8 cellular contexts compared by ENCODE assay signal in genomic region chr20:49811825-49812462, GRCh38. TPM values are rescaled to one million over a fixed set of nuclear protein-coding genes. Genes with fewer than 3 reads are reported as not detected.
DNase-seq lines count a peak whose midpoint lies in the region; ATAC-seq and TF ChIP-seq lines count a peak whose summit lies in the region.

No MANE protein-coding gene starts in this region.

- H3K27ac Mint-ChIP-seq in dendritic cell treated with granulocyte-macrophage colony-stimulating factor and Interleukin-4, amounts not matched to agents 40 ng/mL and 50 ng/mL, for 4 days, result peak overlapping the region; percentile 99
- H3K27ac Mint-ChIP-seq in mesothelial cell of epicardium, result peak overlapping the region; percentile 98

- H3K27me3 Mint-ChIP-seq in dendritic cell treated with granulocyte-macrophage colony-stimulating factor and Interleukin-4, amounts not matched to agents 40 ng/mL and 50 ng/mL, for 4 days, result peaks cover 2% of the 10 kb centered on the region
- H3K27me3 Mint-ChIP-seq in mesothelial cell of epicardium (ENCODE audit: low read depth), result no peaks in the 10 kb centered on the region

- H3K4me1 Mint-ChIP-seq in dendritic cell treated with granulocyte-macrophage colony-stimulating factor and Interleukin-4, amounts not matched to agents 40 ng/mL and 50 ng/mL, for 4 days (ENCODE audit: low read depth), result peaks cover 40% of the 10 kb centered on the region
- H3K4me1 Mint-ChIP-seq in mesothelial cell of epicardium, result peaks cover 22% of the 10 kb centered on the region

- intact Hi-C loops in dendritic cell treated with granulocyte-macrophage colony-stimulating factor and Interleukin-4, amounts not matched to agents 40 ng/mL and 50 ng/mL, for 4 days (cut with micrococcal nuclease), result loop anchor here (2.0 to 10.0 kb wide), 3 partner anchors 17 to 137 kb away; partner anchors contain the start of gene B4GALT5

- no peak for TF ChIP-seq CTCF in mesothelial cell of epicardium (IDR thresholded peaks at IDR 0.05; ENCODE audit: unreplicated experiment)

- no peak for ATAC-seq in GM21367 (IDR thresholded peaks at IDR 0.05; ENCODE audit: unreplicated experiment)

- H3K4me3 Mint-ChIP-seq in dendritic cell treated with granulocyte-macrophage colony-stimulating factor and Interleukin-4, amounts not matched to agents 40 ng/mL and 50 ng/mL, for 4 days, result peak overlapping the region; percentile 95
- peak overlapping the region; percentile 92 for H3K4me3 Mint-ChIP-seq in mesothelial cell of epicardium

- H3K9me3 Mint-ChIP-seq in dendritic cell treated with granulocyte-macrophage colony-stimulating factor and Interleukin-4, amounts not matched to agents 40 ng/mL and 50 ng/mL, for 4 days, result no peaks in the 10 kb centered on the region
- no peaks in the 10 kb centered on the region for H3K9me3 Mint-ChIP-seq in mesothelial cell of epicardium

- DNase-seq in DMS 273 (lab: John Stamatoyannopoulos, UW; ENCODE audit: unreplicated experiment) (peak; percentile 33), DMS 273 treated with DMSO at 0.1 percent for 48 hours (lab: John Stamatoyannopoulos, UW) (no peak), NCI-H69 (lab: John Stamatoyannopoulos, UW) (peak; percentile 14), mesothelial cell of epicardium (ENCODE audit: low spot score in 2 of 2, unreplicated experiment in 2 of 2) (no peak), SHP77 treated with DMSO at 0.1 percent for 48 hours (lab: John Stamatoyannopoulos, UW) (no peak), H4 (ENCODE audit: low spot score) (no peak)

- H3K36me3 Mint-ChIP-seq in dendritic cell treated with granulocyte-macrophage colony-stimulating factor and Interleukin-4, amounts not matched to agents 40 ng/mL and 50 ng/mL, for 4 days (ENCODE audit: low read depth), result peaks cover 38% of the 10 kb centered on the region
- peaks cover 11% of the 10 kb centered on the region for H3K36me3 Mint-ChIP-seq in mesothelial cell of epicardium

RNA-seq across cellular contexts. Expression of gene SLC9A8, which starts 0.7 kb away (rescaled TPM):
- 9.7 to 11.9 TPM (median 10.6 TPM) in 3 replicates for total RNA-seq in mesothelial cell of epicardium
- total RNA-seq in H4 (2014; rRNA removed; shearing (Covaris generic)), result 4.9 TPM in 2 replicates

Comparison
In these comparisons a context has a peak if more than half of its experiments do, and no peak if none do; other contexts are left out.
1. DNase-seq: peak in DMS 273 (single experiment) and NCI-H69 (single experiment); none in DMS 273 treated with DMSO at 0.1 percent for 48 hours (single experiment), mesothelial cell of epicardium (0 of 2), SHP77 treated with DMSO at 0.1 percent for 48 hours (single experiment) and H4 (single experiment).